ENCODE assay signal across 1 cellular context in genomic region chr2:43130548-43130875, GRCh38.
TF ChIP-seq lines count a peak whose summit lies in the region.

No MANE protein-coding gene starts in this region.

TF ChIP-seq in HepG2, 621 proteins besides CTCF, POLR2A, EP300 and RAD21 (continued from another document and continues in another):
- TF ChIP-seq ARID2 (CRISPR knock-in tag; IDR thresholded peaks at IDR 0.05; ENCODE audit: borderline replicate concordance): peak; percentile 1; the same call in 1 of the 2 replicates
- TF ChIP-seq MAFG (CRISPR knock-in tag; IDR thresholded peaks at IDR 0.05): no peak
- TF ChIP-seq SCMH1 (CRISPR knock-in tag; IDR thresholded peaks at IDR 0.05; ENCODE audit: borderline replicate concordance): no peak
- no peak for TF ChIP-seq BRD4 (CRISPR knock-in tag; IDR thresholded peaks at IDR 0.05)
- no peak for TF ChIP-seq HMG20B (CRISPR knock-in tag; conservative IDR thresholded peaks at IDR 0.05)
- TF ChIP-seq ZBTB46 (CRISPR knock-in tag; IDR thresholded peaks at IDR 0.05; ENCODE audit: borderline replicate concordance): 0 out of 2 replicates have a peak, but pooled peaks have one; percentile 37
- no peak for TF ChIP-seq PRDM10 (CRISPR knock-in tag; IDR thresholded peaks at IDR 0.05; ENCODE audit: low read depth)
- TF ChIP-seq GRHL1 (CRISPR knock-in tag; conservative IDR thresholded peaks at IDR 0.05): no peak
- TF ChIP-seq FOSL2 (CRISPR knock-in tag; IDR thresholded peaks at IDR 0.05): no peak
- TF ChIP-seq ZKSCAN1 (IDR thresholded peaks at IDR 0.05; ENCODE audit: low read length): no peak
- no peak for TF ChIP-seq HOXA9 (CRISPR knock-in tag; IDR thresholded peaks at IDR 0.05; ENCODE audit: borderline replicate concordance)
- TF ChIP-seq SRSF4 (IDR thresholded peaks at IDR 0.05; ENCODE audit: low read depth, low read length, poor library complexity, severe bottlenecking): no peak
- TF ChIP-seq ARID3A (IDR thresholded peaks at IDR 0.05; ENCODE audit: low read depth, low read length): no peak
- no peak for TF ChIP-seq EZH2 (conservative IDR thresholded peaks at IDR 0.05; ENCODE audit: low read depth, low read length)
- TF ChIP-seq SSRP1 (CRISPR knock-in tag; IDR thresholded peaks at IDR 0.05): no peak
- no peak for TF ChIP-seq ZNF737 (CRISPR knock-in tag; IDR thresholded peaks at IDR 0.05; ENCODE audit: borderline replicate concordance)
- no peak for TF ChIP-seq HCFC1 (IDR thresholded peaks at IDR 0.05; ENCODE audit: low read depth, low read length)
- TF ChIP-seq ZNF414 (CRISPR knock-in tag; IDR thresholded peaks at IDR 0.05): no peak
- no peak for TF ChIP-seq ZNF274 (CRISPR knock-in tag; IDR thresholded peaks at IDR 0.05)
- no peak for TF ChIP-seq BCL3 (CRISPR knock-in tag; IDR thresholded peaks at IDR 0.05)
- TF ChIP-seq NCOA5 (CRISPR knock-in tag; IDR thresholded peaks at IDR 0.05): no peak
- TF ChIP-seq ZUFSP (CRISPR knock-in tag; IDR thresholded peaks at IDR 0.05; ENCODE audit: borderline replicate concordance): no peak
- no peak for TF ChIP-seq TCF7L2 (IDR thresholded peaks at IDR 0.05; ENCODE audit: low read depth, low read length)
- no peak for TF ChIP-seq ATAD3A (CRISPR knock-in tag; IDR thresholded peaks at IDR 0.05)
- TF ChIP-seq ZC3H4 (CRISPR knock-in tag; IDR thresholded peaks at IDR 0.05; ENCODE audit: borderline replicate concordance): no peak
- no peak for TF ChIP-seq ZNF790 (CRISPR knock-in tag; IDR thresholded peaks at IDR 0.05; ENCODE audit: borderline replicate concordance)
- no peak for TF ChIP-seq SKIL (CRISPR knock-in tag; IDR thresholded peaks at IDR 0.05; ENCODE audit: borderline replicate concordance)
- TF ChIP-seq ZBTB7B (CRISPR knock-in tag; IDR thresholded peaks at IDR 0.05): no peak
- no peak for TF ChIP-seq PITX1 (CRISPR knock-in tag; IDR thresholded peaks at IDR 0.05)
- TF ChIP-seq CHCHD3 (CRISPR knock-in tag; IDR thresholded peaks at IDR 0.05): no peak
- TF ChIP-seq ZBTB34 (CRISPR knock-in tag; IDR thresholded peaks at IDR 0.05): 0 out of 2 replicates have a peak, but pooled peaks have one; percentile 50
- TF ChIP-seq ZNF362 (CRISPR knock-in tag; IDR thresholded peaks at IDR 0.05; ENCODE audit: borderline replicate concordance): no peak
- TF ChIP-seq ZNF282 (IDR thresholded peaks at IDR 0.05; ENCODE audit: partially characterized antibody): no peak
- no peak for TF ChIP-seq PHF5A (CRISPR knock-in tag; IDR thresholded peaks at IDR 0.05; ENCODE audit: low read depth, unreplicated experiment)
- 0 out of 2 replicates have a peak, but pooled peaks have one; percentile 5 for TF ChIP-seq ARNTL (CRISPR knock-in tag; IDR thresholded peaks at IDR 0.05)
- TF ChIP-seq IRF2 (CRISPR knock-in tag; IDR thresholded peaks at IDR 0.05): no peak
- TF ChIP-seq ZNF354B (CRISPR knock-in tag; IDR thresholded peaks at IDR 0.05): 0 out of 2 replicates have a peak, but pooled peaks have one; percentile 44
- no peak for TF ChIP-seq CHD4 (IDR thresholded peaks at IDR 0.05; ENCODE audit: borderline replicate concordance, low read length)
- no peak for TF ChIP-seq CREM (IDR thresholded peaks at IDR 0.05)
- no peak for TF ChIP-seq CREM (CRISPR knock-in tag; IDR thresholded peaks at IDR 0.05)
- TF ChIP-seq E2F1 (CRISPR knock-in tag; IDR thresholded peaks at IDR 0.05): no peak
- no peak for TF ChIP-seq ZNF619 (CRISPR knock-in tag; IDR thresholded peaks at IDR 0.05)
- TF ChIP-seq ZNF253 (CRISPR knock-in tag; IDR thresholded peaks at IDR 0.05; ENCODE audit: borderline replicate concordance): no peak
- TF ChIP-seq ZNF124 (CRISPR knock-in tag; IDR thresholded peaks at IDR 0.05): no peak
